In genomic region chr17:28710948-28711722, GRCh38 we compare ENCODE assay signal across 1 cellular context.
TF ChIP-seq lines count a peak whose summit lies in the region.

No MANE protein-coding gene starts in this region.

TF ChIP-seq in H1, 55 proteins besides CTCF, POLR2A, EP300 and RAD21:
- TF ChIP-seq MAX (IDR thresholded peaks at IDR 0.05) (peak; percentile 86), GABPA (IDR thresholded peaks at IDR 0.05; ENCODE audit: borderline replicate concordance, insufficient read depth, low read length) (no peak), SIRT6 (IDR thresholded peaks at IDR 0.05; ENCODE audit: low read length) (no peak), SP1 (IDR thresholded peaks at IDR 0.05; ENCODE audit: low read depth, low read length) (peak; percentile 76), PHF8 (conservative IDR thresholded peaks at IDR 0.05; ENCODE audit: low read depth, low read length) (peak; percentile 90), SIN3A (conservative IDR thresholded peaks at IDR 0.05 in 1 of 2, IDR thresholded peaks at IDR 0.05 in 1 of 2; ENCODE audit: low read depth in 1 of 2, low read length in 2 of 2) (0 out of 4 replicates have a peak, but pooled peaks of 1 of the 2 experiments have one; percentile 46), SRF (IDR thresholded peaks at IDR 0.05; ENCODE audit: low read depth, low read length) (no peak), TBP (IDR thresholded peaks at IDR 0.05; ENCODE audit: low read depth, low read length) (peak; percentile 89), SAP30 (IDR thresholded peaks at IDR 0.05; ENCODE audit: insufficient read depth, insufficient replicate concordance, low read length) (no peak), KDM4A (IDR thresholded peaks at IDR 0.05; ENCODE audit: low read depth, low read length, severe bottlenecking) (peak; percentile 46), POLR2AphosphoS5 (IDR thresholded peaks at IDR 0.05; ENCODE audit: low read depth, low read length) (peak; percentile 93), TAF7 (optimal IDR thresholded peaks at IDR 0.05; ENCODE audit: borderline replicate concordance, low read depth, low read length) (peak; percentile 67), TAF1 (IDR thresholded peaks at IDR 0.05; ENCODE audit: low read depth, low read length) (peak; percentile 96), GTF2F1 (IDR thresholded peaks at IDR 0.05; ENCODE audit: borderline replicate concordance, low read depth, low read length) (peak; percentile 63; the same call in 1 of the 2 replicates), E2F6 (IDR thresholded peaks at IDR 0.05) (peak; percentile 83; the same call in 1 of the 2 replicates), CHD2 (IDR thresholded peaks at IDR 0.05; ENCODE audit: low read length) (peak; percentile 52; the same call in 1 of the 2 replicates)
- TF ChIP-seq, protein P1, sequence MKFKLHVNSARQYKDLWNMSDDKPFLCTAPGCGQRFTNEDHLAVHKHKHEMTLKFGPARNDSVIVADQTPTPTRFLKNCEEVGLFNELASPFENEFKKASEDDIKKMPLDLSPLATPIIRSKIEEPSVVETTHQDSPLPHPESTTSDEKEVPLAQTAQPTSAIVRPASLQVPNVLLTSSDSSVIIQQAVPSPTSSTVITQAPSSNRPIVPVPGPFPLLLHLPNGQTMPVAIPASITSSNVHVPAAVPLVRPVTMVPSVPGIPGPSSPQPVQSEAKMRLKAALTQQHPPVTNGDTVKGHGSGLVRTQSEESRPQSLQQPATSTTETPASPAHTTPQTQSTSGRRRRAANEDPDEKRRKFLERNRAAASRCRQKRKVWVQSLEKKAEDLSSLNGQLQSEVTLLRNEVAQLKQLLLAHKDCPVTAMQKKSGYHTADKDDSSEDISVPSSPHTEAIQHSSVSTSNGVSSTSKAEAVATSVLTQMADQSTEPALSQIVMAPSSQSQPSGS (IDR thresholded peaks at IDR 0.05; ENCODE audit: low read length), result 0 out of 2 replicates have a peak, but pooled peaks have one; percentile 26
